8 cellular contexts compared by ENCODE assay signal in genomic region chr9:111482656-111483418, GRCh38.
DNase-seq lines count a peak whose midpoint lies in the region; ATAC-seq, FAIRE-seq and TF ChIP-seq lines count a peak whose summit lies in the region.

No MANE protein-coding gene starts in this region.

- H3K4me1 ChIP-seq in RWPE2 (ENCODE audit: insufficient read depth, poor library complexity, severe bottlenecking) (no peaks in the 10 kb centered on the region), neuron (ENCODE audit: insufficient read depth, low read length) (peaks cover 9% of the 10 kb centered on the region), subcutaneous abdominal adipose tissue (ENCODE audit: control insufficient read depth in 5 of 5, insufficient read depth in 5 of 5, low read length in 5 of 5) (peaks cover 0 to 22% (median 17%) of the 10 kb centered on the region in 5 donors)

- no peaks in the 10 kb centered on the region for H3K9me3 ChIP-seq in RWPE2 (ENCODE audit: severe bottlenecking)
- no peaks in the 10 kb centered on the region for H3K9me3 ChIP-seq in neuron (ENCODE audit: low read length)
- no peaks in the 10 kb centered on the region for H3K9me3 ChIP-seq in subcutaneous abdominal adipose tissue (ENCODE audit: control insufficient read depth in 5 of 5, low read length in 5 of 5)

- peak overlapping the region; percentile 95 for H3K27ac ChIP-seq in RWPE2 (ENCODE audit: poor library complexity, severe bottlenecking)
- peak overlapping the region; percentile 98 for H3K27ac ChIP-seq in subcutaneous abdominal adipose tissue (ENCODE audit: low read depth, low read length)

- no peaks in the 10 kb centered on the region for H3K36me3 ChIP-seq in RWPE2 (ENCODE audit: low read depth)
- no peaks in the 10 kb centered on the region for H3K36me3 ChIP-seq in neuron (ENCODE audit: insufficient read depth, low read length)
- H3K36me3 ChIP-seq in subcutaneous abdominal adipose tissue (ENCODE audit: control insufficient read depth in 5 of 5, insufficient read depth in 5 of 5, low read length in 5 of 5) = no peaks in the 10 kb centered on the region

- peak overlapping the region; percentile 90 for H3K4me3 ChIP-seq in RWPE2 (ENCODE audit: severe bottlenecking)
- peak overlapping the region; percentile 94 to 95 for H3K4me3 ChIP-seq in foreskin fibroblast (ENCODE audit: low read depth in 1 of 2, low read length in 2 of 2)
- peak overlapping the region; percentile 97 for H3K4me3 ChIP-seq in neuron (ENCODE audit: low read length)
- H3K4me3 ChIP-seq in subcutaneous abdominal adipose tissue (ENCODE audit: low read depth in 1 of 5, low read length in 5 of 5) = peak overlapping the region; percentile 79 to 97 (median 93)

- TF ChIP-seq CTCF in D721Med (IDR thresholded peaks at IDR 0.05; ENCODE audit: insufficient read depth, missing control alignments) (no peak), RWPE2 (IDR thresholded peaks at IDR 0.05; ENCODE audit: poor library complexity, severe bottlenecking) (no peak), foreskin fibroblast (IDR thresholded peaks at IDR 0.05; ENCODE audit: low read depth, low read length) (no peak)

- DNase-seq in D721Med (ENCODE audit: insufficient read length, low spot score) (peak; percentile 32), HUDEP-2 (lab: John Stamatoyannopoulos, UW; ENCODE audit: unreplicated experiment in 76 of 76) (peak in 60 of 76 experiments; percentile 4 to 69 (median 42)), RWPE2 (ENCODE audit: low spot score) (peak; percentile 76), foreskin fibroblast (peak; percentile 62 to 85)
- peak; percentile 10 to 50 (median 18) for DNase-seq in activated naive CD4-positive, alpha-beta T cell (lab: John Stamatoyannopoulos, UW)

- H3K27me3 ChIP-seq in RWPE2 (ENCODE audit: insufficient read depth, poor library complexity, severe bottlenecking) = no peaks in the 10 kb centered on the region
- no peaks in the 10 kb centered on the region for H3K27me3 ChIP-seq in neuron (ENCODE audit: insufficient read depth, low read length)
- H3K27me3 ChIP-seq in subcutaneous abdominal adipose tissue (ENCODE audit: control insufficient read depth in 5 of 5, insufficient read depth in 4 of 5, low read length in 5 of 5) = no peaks in the 10 kb centered on the region

- H2AFZ ChIP-seq in neuron (ENCODE audit: low read depth, low read length) = peak overlapping the region; percentile 73

- ATAC-seq in GM21390 (IDR thresholded peaks at IDR 0.05; ENCODE audit: unreplicated experiment) (peak; percentile 54), RWPE2 (ENCODE audit: low read depth) (peak; percentile 74)

- FAIRE-seq in D721Med (lab: Jason Lieb, UNC) = no peak

- H3K9ac ChIP-seq in subcutaneous abdominal adipose tissue (ENCODE audit: low read length in 5 of 5) = peak overlapping the region; percentile 56 to 99 (median 96)

Comparison
In these comparisons a context has a peak if more than half of its experiments do, and no peak if none do; other contexts are left out.
1. Peak in every context shown above with its lines: DNase-seq, ATAC-seq, H3K4me3 ChIP-seq and H3K27ac ChIP-seq.
2. DNase-seq: peak in every context shown above with its lines; median percentile 76 in RWPE2; 74 in foreskin fibroblast; 42 in HUDEP-2; 32 in D721Med; 18 in activated naive CD4-positive, alpha-beta T cell.